27 cellular contexts compared by ENCODE assay signal in the genomic region with DNA sequence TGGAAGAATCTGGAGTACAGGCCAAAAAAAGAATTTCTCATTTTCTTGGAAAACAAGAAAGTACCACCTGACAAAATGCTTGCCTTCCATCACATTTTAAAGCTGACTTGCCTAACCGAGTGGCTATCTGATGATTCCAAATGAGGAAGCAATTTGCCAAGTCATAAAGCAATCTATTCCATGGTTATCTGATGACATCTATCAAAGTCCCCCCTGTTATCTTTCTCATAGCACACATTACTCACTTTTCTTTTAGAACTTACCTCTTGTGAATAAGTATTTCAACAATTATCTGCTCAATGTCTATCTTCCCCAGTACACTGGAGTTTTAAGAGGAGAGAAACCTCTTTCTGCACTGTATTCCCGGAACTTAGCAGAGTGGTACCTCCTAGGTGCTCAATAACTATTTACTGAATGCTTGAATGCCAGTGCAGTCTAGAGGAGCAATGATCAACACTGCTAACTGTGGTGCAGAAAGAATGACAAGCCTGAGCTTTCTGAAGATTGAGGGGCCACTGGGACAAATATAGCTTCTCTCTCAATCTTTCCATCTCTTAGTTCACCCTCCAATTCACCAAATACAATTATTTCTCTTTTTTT.
"Had no signal": no experiment of that assay in that cellular context is flagged by ENCODE, and none has a peak within 500 bp of the region (broad histone marks: within the 10 kb centered on the region; RNA-seq: fewer than 3 reads in every experiment).

No MANE protein-coding gene starts in this region.

- H3K9me3 ChIP-seq: breast epithelium, esophagus muscularis mucosa, heart left ventricle, left ventricle myocardium inferior, ovary, psoas muscle, sigmoid colon, tibial nerve had no signal

- H3K4me2 ChIP-seq: smooth muscle cell had no signal

- H3K36me3 ChIP-seq: breast epithelium, esophagus muscularis mucosa, heart left ventricle, left ventricle myocardium inferior, ovary, sigmoid colon, tibial nerve had no signal

- H3K27ac ChIP-seq: breast epithelium, esophagus muscularis mucosa, foreskin keratinocyte, heart left ventricle, left ventricle myocardium inferior, ovary, psoas muscle, sigmoid colon, tibial nerve had no signal

- ATAC-seq: activated naive CD4-positive, alpha-beta T cell treated with anti-CD3 and anti-CD28 coated beads, Interleukin-2, amount 50 U/mL, for 72 hours; foreskin keratinocyte; heart left ventricle; naive thymus-derived CD4-positive, alpha-beta T cell; psoas muscle; T-helper 17 cell had no signal

- H3K4me1 ChIP-seq: breast epithelium, esophagus muscularis mucosa, heart left ventricle, left ventricle myocardium inferior, psoas muscle, sigmoid colon had no signal

- H3K27me3 ChIP-seq: breast epithelium, foreskin keratinocyte, heart left ventricle, ovary, sigmoid colon, tibial nerve had no signal

- FAIRE-seq: urothelium cell line had no signal

- DNase-seq: activated CD4-positive, alpha-beta memory T cell treated with anti-CD3 and anti-CD28 coated beads, Interleukin-2, amount 10 ng/mL, durations not matched to agents 7 days and 5 days; activated CD4-positive, alpha-beta T cell treated with anti-CD3 and anti-CD28 coated beads, Interleukin-2, amount 10 ng/mL, durations not matched to agents 7 days and 5 days; activated CD4-positive, CD25-positive, alpha-beta regulatory T cell treated with anti-CD3 and anti-CD28 coated beads, Interleukin-2, amount 50 U/mL, for 72 hours; activated CD8-positive, alpha-beta memory T cell treated with anti-CD3 and anti-CD28 coated beads, Interleukin-2, amount 50 U/mL, for 48 hours; activated T-cell treated with anti-CD3 and anti-CD28 coated beads, Interleukin-2, amount 50 U/mL, for 24 hours; central memory CD4-positive, alpha-beta T cell; dermis blood vessel endothelial cell; effector CD4-positive, alpha-beta T cell; foreskin keratinocyte; heart left ventricle; left ventricle myocardium inferior; naive thymus-derived CD4-positive, alpha-beta T cell; ovary; psoas muscle; sigmoid colon; stimulated activated CD4-positive, alpha-beta T cell treated with anti-CD3 and anti-CD28 coated beads, Interleukin-1b, Interleukin-23, amount 100 ng/mL, for 48 hours; stimulated activated CD4-positive, alpha-beta T cell treated with anti-CD3 and anti-CD28 coated beads, Interleukin-4, amount 100 ng/mL, for 4 hours; stimulated activated CD8-positive, alpha-beta memory T cell treated with anti-CD3 and anti-CD28 coated beads, Interleukin-4, amount 100 ng/mL, for 48 hours; T-helper 17 cell; T1000 had no signal

- H3K4me3 ChIP-seq: breast epithelium, esophagus muscularis mucosa, heart left ventricle, left ventricle myocardium inferior, lung, ovary, psoas muscle, sigmoid colon, smooth muscle cell, tibial nerve had no signal
